In genomic region chr11:34266090-34266912, GRCh38 we compare ENCODE assay signal across 1 cellular context.
TF ChIP-seq lines count a peak whose summit lies in the region.

No MANE protein-coding gene starts in this region.

TF ChIP-seq in HEK293, 187 proteins besides CTCF, POLR2A, EP300 and RAD21 (continued from another document):
- TF ChIP-seq PRDM10 (tag by site-specific recombination; IDR thresholded peaks at IDR 0.05) (0 out of 2 replicates have a peak, but pooled peaks have one; percentile 24), WT1 (tag by site-specific recombination; IDR thresholded peaks at IDR 0.05) (peak; percentile 74; the same call in 1 of the 2 replicates), ZNF311 (tag by site-specific recombination; IDR thresholded peaks at IDR 0.05; ENCODE audit: borderline replicate concordance) (no peak)
